Comparison of ENCODE assay signal across 1 cellular context in genomic region chr10:35353399-35353798, GRCh38.
TF ChIP-seq lines count a peak whose summit lies in the region.

No MANE protein-coding gene starts in this region.

TF ChIP-seq in K562, 482 proteins besides CTCF, POLR2A, EP300 and RAD21 (continued from another document):
- TF ChIP-seq ATF3 (IDR thresholded peaks at IDR 0.05) (no peak), ATF3 (CRISPR knock-in tag; conservative IDR thresholded peaks at IDR 0.05) (no peak), ZNF398 (CRISPR knock-in tag; IDR thresholded peaks at IDR 0.05) (no peak), FOSL1 (tag; conservative IDR thresholded peaks at IDR 0.05) (no peak), THRB (CRISPR knock-in tag; conservative IDR thresholded peaks at IDR 0.05) (no peak), ZNF24 (IDR thresholded peaks at IDR 0.05) (no peak), CTBP1 (IDR thresholded peaks at IDR 0.05; ENCODE audit: borderline replicate concordance) (no peak), ZBTB1 (CRISPR knock-in tag; IDR thresholded peaks at IDR 0.05; ENCODE audit: borderline replicate concordance, low read depth) (no peak), ARID4B (CRISPR knock-in tag; IDR thresholded peaks at IDR 0.05) (no peak), DEAF1 (CRISPR knock-in tag; IDR thresholded peaks at IDR 0.05) (no peak), ZNF384 (IDR thresholded peaks at IDR 0.05; ENCODE audit: low read depth, low read length) (no peak), SMARCB1 (IDR thresholded peaks at IDR 0.05; ENCODE audit: insufficient read length, low read depth) (no peak), ZBTB43 (CRISPR knock-in tag; IDR thresholded peaks at IDR 0.05) (no peak), EP400 (IDR thresholded peaks at IDR 0.05) (no peak)
TF ChIP-seq in K562: peak in this region for 0.
